26 cellular contexts compared by ENCODE assay signal in genomic region chr18:29664278-29665021, GRCh38.
"Had no signal": no experiment of that assay in that cellular context is flagged by ENCODE, and none has a peak within 500 bp of the region (broad histone marks: within the 10 kb centered on the region; RNA-seq: fewer than 3 reads in every experiment).

No MANE protein-coding gene starts in this region.

- H3K4me1 ChIP-seq: colonic mucosa, esophagus squamous epithelium, prostate gland, right atrium auricular region, suprapubic skin, transverse colon, upper lobe of right lung, vagina had no signal

- H3K27me3 ChIP-seq: colonic mucosa, esophagus squamous epithelium, right atrium auricular region, suprapubic skin, transverse colon, upper lobe of right lung, vagina had no signal

- H3K4me1 Mint-ChIP-seq: endodermal cell; naive thymus-derived CD8-positive, alpha-beta T cell; nephron progenitor cell; stimulated activated naive CD8-positive, alpha-beta T cell treated with anti-CD3 and anti-CD28 coated beads, Interleukin-15, amount 100 ng/mL, for 72 hours had no signal

- H3K36me3 Mint-ChIP-seq: naive thymus-derived CD8-positive, alpha-beta T cell had no signal

- H3K27me3 Mint-ChIP-seq: dendritic cell treated with granulocyte-macrophage colony-stimulating factor and Interleukin-4, amounts not matched to agents 40 ng/mL and 50 ng/mL, for 4 days; naive thymus-derived CD8-positive, alpha-beta T cell; stimulated activated naive CD8-positive, alpha-beta T cell treated with anti-CD3 and anti-CD28 coated beads, Interleukin-15, amount 100 ng/mL, for 72 hours had no signal

- H3K4me2 ChIP-seq: smooth muscle cell had no signal

- H3K4me3 ChIP-seq: colonic mucosa, esophagus squamous epithelium, lung, prostate gland, right atrium auricular region, smooth muscle cell, suprapubic skin, transverse colon, upper lobe of right lung, vagina had no signal

- ATAC-seq: left lobe of liver; naive thymus-derived CD8-positive, alpha-beta T cell; sciatic nerve; stimulated activated naive CD8-positive, alpha-beta T cell treated with anti-CD3 and anti-CD28 coated beads, Interleukin-15, amount 100 ng/mL, for 72 hours; upper lobe of right lung had no signal

- H3K9me3 ChIP-seq: colonic mucosa, esophagus squamous epithelium, prostate gland, suprapubic skin, transverse colon, upper lobe of right lung, vagina had no signal

- H3K36me3 ChIP-seq: colonic mucosa, esophagus squamous epithelium, prostate gland, right atrium auricular region, suprapubic skin, transverse colon, upper lobe of right lung, vagina had no signal

- H3K4me3 Mint-ChIP-seq: dendritic cell treated with granulocyte-macrophage colony-stimulating factor and Interleukin-4, amounts not matched to agents 40 ng/mL and 50 ng/mL, for 4 days; endodermal cell; naive thymus-derived CD8-positive, alpha-beta T cell; nephron progenitor cell; stimulated activated naive CD8-positive, alpha-beta T cell treated with anti-CD3 and anti-CD28 coated beads, Interleukin-15, amount 100 ng/mL, for 72 hours had no signal

- H3K9me3 Mint-ChIP-seq: dendritic cell treated with granulocyte-macrophage colony-stimulating factor and Interleukin-4, amounts not matched to agents 40 ng/mL and 50 ng/mL, for 4 days; endodermal cell; nephron progenitor cell had no signal

- H3K27ac Mint-ChIP-seq: dendritic cell treated with granulocyte-macrophage colony-stimulating factor and Interleukin-4, amounts not matched to agents 40 ng/mL and 50 ng/mL, for 4 days; endodermal cell; naive thymus-derived CD8-positive, alpha-beta T cell; nephron progenitor cell had no signal

- DNase-seq: colonic mucosa; effector CD8-positive, alpha-beta T cell; endodermal cell; erythroblast; esophagus squamous epithelium; kidney; naive thymus-derived CD8-positive, alpha-beta T cell; nephron progenitor cell; nucleus accumbens; stimulated activated CD4-positive, alpha-beta T cell treated with anti-CD3 and anti-CD28 coated beads, Interleukin-12 subunit alpha, Interleukin-12 subunit beta, amount 100 ng/mL, for 4 hours; stimulated activated CD4-positive, alpha-beta T cell treated with anti-CD3 and anti-CD28 coated beads, Interleukin-1b, Interleukin-23, amount 100 ng/mL, for 48 hours; stimulated activated CD4-positive, alpha-beta T cell treated with anti-CD3 and anti-CD28 coated beads, Interleukin-4, amount 100 ng/mL, for 1 hour; stimulated activated CD8-positive, alpha-beta memory T cell treated with anti-CD3 and anti-CD28 coated beads, Interleukin-4, amount 100 ng/mL, for 48 hours; stimulated activated naive CD4-positive, alpha-beta T cell; stimulated activated naive CD8-positive, alpha-beta T cell treated with anti-CD3 and anti-CD28 coated beads, Interleukin-15, amount 100 ng/mL, for 72 hours; transverse colon; upper lobe of right lung had no signal

- H3K27ac ChIP-seq: colonic mucosa, esophagus squamous epithelium, prostate gland, right atrium auricular region, suprapubic skin, transverse colon, upper lobe of right lung, vagina had no signal
